1 cellular context compared by ENCODE assay signal in the genomic region with DNA sequence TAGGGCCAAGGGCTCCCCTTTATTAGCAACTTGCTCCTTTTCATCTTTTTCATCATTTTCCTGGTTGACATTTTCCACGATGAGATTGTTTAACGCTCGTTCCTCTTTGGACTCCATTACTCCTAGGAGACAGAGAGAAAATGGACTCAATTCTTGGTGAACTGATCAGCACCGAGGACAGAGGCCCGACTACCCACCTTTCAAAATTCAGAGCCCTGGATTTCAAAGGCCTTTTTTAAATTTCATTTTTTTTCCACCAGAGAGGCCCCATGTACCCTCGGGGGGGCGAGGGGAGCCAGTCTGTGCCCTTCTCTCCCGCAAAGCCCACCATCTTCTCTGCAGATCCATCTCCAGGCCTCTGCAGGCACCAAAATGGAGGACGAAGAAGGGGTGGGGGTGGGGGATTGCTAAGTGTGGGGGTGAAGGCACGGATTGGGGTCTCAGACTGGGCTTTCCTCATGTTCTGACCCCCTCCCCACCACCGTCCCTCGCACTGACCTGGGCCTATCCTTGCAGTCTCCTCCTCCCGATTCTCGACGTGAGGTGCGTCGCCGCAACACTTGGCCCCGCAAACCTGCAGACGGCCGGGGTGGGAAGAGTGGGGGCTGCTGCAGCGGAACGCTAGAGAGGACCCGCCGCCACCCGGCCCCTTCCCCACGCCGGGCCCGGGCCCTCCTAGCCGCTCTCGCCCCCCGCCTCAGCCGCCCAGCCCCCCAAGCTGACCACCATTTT.
TF ChIP-seq lines count a peak whose summit lies in the region.

No MANE protein-coding gene starts in this region.

TF ChIP-seq in WTC11, 78 proteins besides CTCF, POLR2A, EP300 and RAD21 (continued from another document):
- TF ChIP-seq, protein P1, sequence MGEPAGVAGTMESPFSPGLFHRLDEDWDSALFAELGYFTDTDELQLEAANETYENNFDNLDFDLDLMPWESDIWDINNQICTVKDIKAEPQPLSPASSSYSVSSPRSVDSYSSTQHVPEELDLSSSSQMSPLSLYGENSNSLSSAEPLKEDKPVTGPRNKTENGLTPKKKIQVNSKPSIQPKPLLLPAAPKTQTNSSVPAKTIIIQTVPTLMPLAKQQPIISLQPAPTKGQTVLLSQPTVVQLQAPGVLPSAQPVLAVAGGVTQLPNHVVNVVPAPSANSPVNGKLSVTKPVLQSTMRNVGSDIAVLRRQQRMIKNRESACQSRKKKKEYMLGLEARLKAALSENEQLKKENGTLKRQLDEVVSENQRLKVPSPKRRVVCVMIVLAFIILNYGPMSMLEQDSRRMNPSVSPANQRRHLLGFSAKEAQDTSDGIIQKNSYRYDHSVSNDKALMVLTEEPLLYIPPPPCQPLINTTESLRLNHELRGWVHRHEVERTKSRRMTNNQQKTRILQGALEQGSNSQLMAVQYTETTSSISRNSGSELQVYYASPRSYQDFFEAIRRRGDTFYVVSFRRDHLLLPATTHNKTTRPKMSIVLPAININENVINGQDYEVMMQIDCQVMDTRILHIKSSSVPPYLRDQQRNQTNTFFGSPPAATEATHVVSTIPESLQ (CRISPR knock-in tag; IDR thresholded peaks at IDR 0.05) = no peak
